ENCODE assay signal across 21 cellular contexts in the genomic region with DNA sequence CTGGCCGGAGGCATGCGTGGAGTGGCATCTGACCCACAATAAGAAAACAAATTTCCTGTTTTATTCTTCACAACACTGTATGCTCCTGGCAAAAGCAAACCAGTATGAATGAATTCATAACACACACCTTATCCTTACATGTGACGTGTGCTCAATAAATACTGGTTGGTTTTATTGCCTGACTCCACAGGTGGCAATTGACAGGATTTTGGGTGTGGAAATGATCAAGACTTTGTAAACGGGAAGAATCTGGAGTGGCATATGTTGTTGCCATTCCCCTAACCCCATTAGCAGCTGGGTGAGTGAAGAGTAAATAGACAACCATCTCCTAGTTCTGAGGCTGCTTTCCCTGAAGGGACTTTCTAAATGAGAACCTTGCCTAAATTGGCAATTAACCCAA.
DNase-seq lines count a peak whose midpoint lies in the region; ATAC-seq and TF ChIP-seq lines count a peak whose summit lies in the region.
"Had no signal": no experiment of that assay in that cellular context is flagged by ENCODE, and none has a peak within 500 bp of the region (broad histone marks: within the 10 kb centered on the region; RNA-seq: fewer than 3 reads in every experiment).

No MANE protein-coding gene starts in this region.

- peaks cover 67% of the 10 kb centered on the region for H3K9me3 ChIP-seq in CD8-positive, alpha-beta T cell (ENCODE audit: low read length)
- no peaks in the 10 kb centered on the region for H3K9me3 ChIP-seq in DND-41 (ENCODE audit: insufficient read depth, low read length, severe bottlenecking)

- no peak for DNase-seq in CD8-positive, alpha-beta T cell
- DNase-seq in DND-41 = no peak
- DNase-seq in NCI-H2171 (lab: John Stamatoyannopoulos, UW) = peak; percentile 59
- DNase-seq in NCI-H82 treated with DMSO at 0.1 percent for 48 hours (lab: John Stamatoyannopoulos, UW; ENCODE audit: unreplicated experiment) = peak; percentile 76
- DNase-seq in T-helper 9 cell = no peak
- DNase-seq in stimulated activated CD4-positive, alpha-beta T cell treated with anti-CD3 and anti-CD28 coated beads, Interleukin-4, amount 100 ng/mL, for 1 hour = no peak
- DNase-seq in ecto neural progenitor cell (ENCODE audit: low spot score) = no peak
- DNase-seq: CD8-positive, alpha-beta memory T cell; GDM1; H9; MV-4-11; NCI-H146; NCI-H2081 treated with DMSO at 0.1 percent for 48 hours; NCI-H2227 treated with DMSO at 0.1 percent for 48 hours; NCI-H524 treated with DMSO at 0.1 percent for 48 hours; NK-92 treated with Interleukin-12 subunit alpha and Interleukin-12 subunit beta, amount 100 ng/mL, for 24 hours; SW 1271 had no signal

- no peak for ATAC-seq in CD8-positive, alpha-beta T cell
- no peak for ATAC-seq in DND-41 (ENCODE audit: insufficient read depth, low read depth)
- no peak for ATAC-seq in HG02571 (IDR thresholded peaks at IDR 0.05; ENCODE audit: unreplicated experiment)
- ATAC-seq: Right ventricle myocardium inferior had no signal

- H3K27me3 ChIP-seq in CD8-positive, alpha-beta T cell (ENCODE audit: insufficient read depth, low read length) = no peaks in the 10 kb centered on the region
- H3K27me3 ChIP-seq in DND-41 (ENCODE audit: insufficient read depth, low read length, poor library complexity) = no peaks in the 10 kb centered on the region
- H3K27me3 ChIP-seq: BLaER1 had no signal

- CTCF ChIA-PET in CD8-positive, alpha-beta T cell (lab: Charles Lee) = interaction anchor here (1.1 to 2.4 kb wide), 2 partner anchors 8 to 11 kb away, joined by 3 to 8 read pairs; no protein-coding TSS in a partner anchor

- no peak overlapping the region for H2AFZ ChIP-seq in DND-41 (ENCODE audit: low read depth, low read length)

- H3K36me3 Mint-ChIP-seq in CD8-positive, alpha-beta T cell = peaks cover 95% of the 10 kb centered on the region

- H3K9ac ChIP-seq in DND-41 (ENCODE audit: low read depth, low read length) = no peak overlapping the region
- H3K9ac ChIP-seq: BLaER1, KMS-11 had no signal

- no peaks in the 10 kb centered on the region for H3K27me3 Mint-ChIP-seq in CD8-positive, alpha-beta T cell (ENCODE audit: low read depth)
- H3K27me3 Mint-ChIP-seq: CD8-positive, alpha-beta memory T cell had no signal

- peak overlapping the region; percentile 18 for H3K27ac Mint-ChIP-seq in CD8-positive, alpha-beta T cell
- H3K27ac Mint-ChIP-seq: H9 had no signal

- H3K4me1 ChIP-seq in CD8-positive, alpha-beta T cell (ENCODE audit: insufficient read depth, low read length) = peaks cover 16% of the 10 kb centered on the region
- H3K4me1 ChIP-seq in DND-41 (ENCODE audit: insufficient read depth, low read length) = peaks cover 61% of the 10 kb centered on the region

- H3K79me2 ChIP-seq in DND-41 (ENCODE audit: insufficient read depth, low read length) = no peaks in the 10 kb centered on the region

- H3K4me1 Mint-ChIP-seq in CD8-positive, alpha-beta T cell (ENCODE audit: low read depth) = peaks cover 30% of the 10 kb centered on the region

- peak overlapping the region; percentile 18; the same call in 1 of the 2 replicates for H3K4me2 ChIP-seq in DND-41 (ENCODE audit: insufficient read depth, low read length)
- H3K4me2 ChIP-seq: BLaER1 had no signal

- intact Hi-C loops in CD8-positive, alpha-beta T cell (cut with DNase I, micrococcal nuclease) = no loop called here

- no peaks in the 10 kb centered on the region for H4K20me1 ChIP-seq in DND-41 (ENCODE audit: insufficient read depth, low read length)

- no peak overlapping the region for H3K4me3 ChIP-seq in CD8-positive, alpha-beta T cell (ENCODE audit: low read depth, low read length)
- H3K4me3 ChIP-seq in DND-41 (ENCODE audit: low read depth in 1 of 2, low read length in 2 of 2) = no peak overlapping the region
- H3K4me3 ChIP-seq: BLaER1 had no signal

- peaks cover 73% of the 10 kb centered on the region for H3K9me3 Mint-ChIP-seq in CD8-positive, alpha-beta T cell

- TF ChIP-seq CTCF in CD8-positive, alpha-beta T cell (IDR thresholded peaks at IDR 0.05) = no peak
- TF ChIP-seq CTCF in DND-41 (IDR thresholded peaks at IDR 0.05; ENCODE audit: borderline replicate concordance, extremely low read depth, low read length, poor library complexity, severe bottlenecking) = no peak

- H3K4me3 Mint-ChIP-seq in CD8-positive, alpha-beta T cell = no peak overlapping the region
- H3K4me3 Mint-ChIP-seq: H9 had no signal

- POLR2A ChIA-PET in CD8-positive, alpha-beta T cell (lab: Charles Lee) = interaction anchor here (1.9 kb wide), 1 partner anchor 10 kb away, joined by 7 read pairs; no protein-coding TSS in a partner anchor

- peaks cover 8% of the 10 kb centered on the region for H3K36me3 ChIP-seq in CD8-positive, alpha-beta T cell (ENCODE audit: insufficient read depth, low read length)
- H3K36me3 ChIP-seq in DND-41 (ENCODE audit: insufficient read depth, low read length) = no peaks in the 10 kb centered on the region

- H3K27ac ChIP-seq in CD8-positive, alpha-beta T cell (ENCODE audit: low read depth, low read length) = no peak overlapping the region
- H3K27ac ChIP-seq in DND-41 (ENCODE audit: low read length) = peak overlapping the region; percentile 71
- H3K27ac ChIP-seq: BLaER1, KMS-11 had no signal

Comparison
In these comparisons a context has a peak if more than half of its experiments do, and no peak if none do; other contexts are left out.
1. DNase-seq: peak in NCI-H2171 (single experiment) and NCI-H82 treated with DMSO at 0.1 percent for 48 hours (single experiment); none in CD8-positive, alpha-beta T cell (0 of 7), DND-41 (single experiment), T-helper 9 cell (single experiment), stimulated activated CD4-positive, alpha-beta T cell treated with anti-CD3 and anti-CD28 coated beads, Interleukin-4, amount 100 ng/mL, for 1 hour (single experiment) and ecto neural progenitor cell (single experiment).